ENCODE assay signal across 8 cellular contexts in genomic region chr9:132411091-132411508, GRCh38. TPM values are rescaled to one million over a fixed set of nuclear protein-coding genes. Genes with fewer than 3 reads are reported as not detected.
A peak's percentile ranks its signal among the peaks of the same experiment; 100 is the strongest.
DNase-seq lines count a peak whose midpoint lies in the region; ATAC-seq and TF ChIP-seq lines count a peak whose summit lies in the region.

No MANE protein-coding gene starts in this region.

- H3K36me3 ChIP-seq in GM06990 (ENCODE audit: control insufficient read depth, insufficient read depth, low read length) (no peaks in the 10 kb centered on the region), iPS-15b (ENCODE audit: control insufficient read depth, insufficient read depth, low read length) (no peaks in the 10 kb centered on the region)

- DNase-seq in GM06990 (ENCODE audit: extremely low read depth, insufficient read length) (peak; percentile 74), LHCN-M2 (ENCODE audit: low read depth) (peak; percentile 32), T-helper 1 cell (peak; percentile 38 to 70 (median 61)), amniotic epithelial cell (ENCODE audit: low read depth) (peak; percentile 21), epidermal melanocyte (ENCODE audit: insufficient read length, low spot score) (no peak)
- DNase-seq in stimulated activated CD4-positive, alpha-beta T cell treated with anti-CD3 and anti-CD28 coated beads, Interleukin-1b, Interleukin-23, amount 100 ng/mL, for 24 hours (ENCODE audit: low read depth in 4 of 4, low spot score in 1 of 4) = peak in 3 of 4 experiments; percentile 33 to 52 (median 43)

- no peak overlapping the region for H3K4me3 ChIP-seq in GM06990 (replicated peaks; ENCODE audit: low read depth, low read length)
- peak overlapping the region; percentile 71 for H3K4me3 ChIP-seq in iPS-15b (ENCODE audit: low read depth, low read length)

- H3K9me3 ChIP-seq in iPS-15b (ENCODE audit: control insufficient read depth, insufficient read depth, low read length) = no peaks in the 10 kb centered on the region

- H3K9ac ChIP-seq in iPS-15b (ENCODE audit: low read depth, low read length) = no peak overlapping the region

- TF ChIP-seq CTCF in GM06990 (IDR thresholded peaks at IDR 0.05; ENCODE audit: insufficient read depth, low read length, poor library complexity, severe bottlenecking) = peak; percentile 68

- H3K27me3 ChIP-seq in GM06990 (replicated peaks; ENCODE audit: control insufficient read depth, insufficient read depth, low read length) = peaks cover 2% of the 10 kb centered on the region; the same call in 1 of the 2 replicates
- H3K27me3 ChIP-seq in iPS-15b (ENCODE audit: control insufficient read depth, insufficient read depth, low read length) = peaks cover 26% of the 10 kb centered on the region

- peaks cover 14% of the 10 kb centered on the region for H3K4me1 ChIP-seq in iPS-15b (ENCODE audit: control insufficient read depth, insufficient read depth, low read length)

- ATAC-seq in GM18498 (IDR thresholded peaks at IDR 0.05; ENCODE audit: unreplicated experiment) = no peak

RNA-seq across cellular contexts. Expression of gene CFAP77, which starts 1.1 kb away (rescaled TPM):
- not detected in 2 replicates for total RNA-seq in LHCN-M2 (2014; rRNA removed)
- polyA plus RNA-seq in LHCN-M2 (2012) = 0.06 TPM

RNA-seq across cellular contexts. Expression of gene TTF1, which starts 4.5 kb away (rescaled TPM):
- 15.7 and 15.9 TPM in 2 replicates for total RNA-seq in LHCN-M2 (2014; rRNA removed)
- 5.8 TPM for polyA plus RNA-seq in LHCN-M2 (2012)

RNA-seq across cellular contexts. Expression of gene SETX, which starts 56.3 kb away (rescaled TPM):
- total RNA-seq in LHCN-M2 (2014; rRNA removed) = 28.6 and 32.0 TPM in 2 replicates
- 6.6 TPM for polyA plus RNA-seq in LHCN-M2 (2012)
